22 cellular contexts compared by ENCODE assay signal in the genomic region with DNA sequence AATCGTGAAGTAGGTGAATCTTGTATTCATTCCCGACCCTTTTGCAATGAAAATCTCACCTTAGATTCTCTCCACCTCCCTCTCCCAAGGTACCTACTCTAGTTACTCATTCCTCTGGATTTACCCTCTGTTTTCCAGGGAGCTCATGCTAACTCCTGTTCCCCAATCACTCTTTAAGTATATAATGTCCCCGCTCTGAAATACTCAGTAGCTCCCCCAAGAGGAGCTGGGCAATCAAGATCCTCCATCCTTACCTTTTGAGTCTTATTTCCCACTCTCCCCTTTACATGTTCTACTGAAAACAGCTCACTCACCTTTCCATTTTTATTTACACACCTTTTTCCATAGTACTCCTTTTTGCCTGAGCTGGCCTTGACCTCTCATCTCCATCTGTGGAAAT.
"Had no signal": no experiment of that assay in that cellular context is flagged by ENCODE, and none has a peak within 500 bp of the region (broad histone marks: within the 10 kb centered on the region; RNA-seq: fewer than 3 reads in every experiment).

No MANE protein-coding gene starts in this region.

- H3K79me2 ChIP-seq: hepatocyte, parathyroid adenoma had no signal

- H3K4me1 ChIP-seq: foreskin keratinocyte, left lung, lower lobe of right lung, parathyroid adenoma, psoas muscle, spleen, stomach had no signal

- H3K27me3 ChIP-seq: foreskin keratinocyte, hepatocyte, left lung, spleen, stomach had no signal

- H3K27me3 Mint-ChIP-seq: dendritic cell treated with granulocyte-macrophage colony-stimulating factor and Interleukin-4, amounts not matched to agents 40 ng/mL and 50 ng/mL, for 4 days; effector memory CD8-positive, alpha-beta T cell; type B pancreatic cell had no signal

- H3K4me3 Mint-ChIP-seq: dendritic cell treated with granulocyte-macrophage colony-stimulating factor and Interleukin-4, amounts not matched to agents 40 ng/mL and 50 ng/mL, for 4 days; effector memory CD8-positive, alpha-beta T cell; immature natural killer cell; memory B cell; nephron; type B pancreatic cell had no signal

- H3K9me3 ChIP-seq: left lung, lower lobe of right lung, psoas muscle, spleen, stomach, thoracic aorta had no signal

- H3K36me3 ChIP-seq: left lung, lower lobe of right lung, spleen, stomach, thoracic aorta had no signal

- H3K9me3 Mint-ChIP-seq: dendritic cell treated with granulocyte-macrophage colony-stimulating factor and Interleukin-4, amounts not matched to agents 40 ng/mL and 50 ng/mL, for 4 days; memory B cell; nephron; type B pancreatic cell had no signal

- H3K4me1 Mint-ChIP-seq: immature natural killer cell, memory B cell, naive B cell, nephron had no signal

- H3K36me3 Mint-ChIP-seq: immature natural killer cell, memory B cell, naive B cell, type B pancreatic cell had no signal

- DNase-seq: cerebellar nuclear complex; effector memory CD8-positive, alpha-beta T cell; foreskin keratinocyte; head of caudate nucleus; immature natural killer cell; left lung; lower lobe of right lung; midbrain; naive B cell; psoas muscle; spleen; stimulated activated naive CD4-positive, alpha-beta T cell; stomach; substantia nigra had no signal

- H3K27ac Mint-ChIP-seq: dendritic cell treated with granulocyte-macrophage colony-stimulating factor and Interleukin-4, amounts not matched to agents 40 ng/mL and 50 ng/mL, for 4 days; effector memory CD8-positive, alpha-beta T cell; immature natural killer cell; memory B cell; naive B cell; nephron; type B pancreatic cell had no signal

- H3K4me2 ChIP-seq: hepatocyte had no signal

- H2AFZ ChIP-seq: hepatocyte, parathyroid adenoma had no signal

- ATAC-seq: effector memory CD8-positive, alpha-beta T cell; foreskin keratinocyte; left lung; lower lobe of right lung; psoas muscle; sciatic nerve had no signal

- H3K27ac ChIP-seq: foreskin keratinocyte, hepatocyte, left lung, lower lobe of right lung, parathyroid adenoma, psoas muscle, spleen, stomach, thoracic aorta had no signal

- H3K4me3 ChIP-seq: hepatocyte, left lung, lower lobe of right lung, psoas muscle, spleen, stomach, thoracic aorta had no signal

- H3K9ac ChIP-seq: parathyroid adenoma had no signal
